20 cellular contexts compared by ENCODE assay signal in the genomic region with DNA sequence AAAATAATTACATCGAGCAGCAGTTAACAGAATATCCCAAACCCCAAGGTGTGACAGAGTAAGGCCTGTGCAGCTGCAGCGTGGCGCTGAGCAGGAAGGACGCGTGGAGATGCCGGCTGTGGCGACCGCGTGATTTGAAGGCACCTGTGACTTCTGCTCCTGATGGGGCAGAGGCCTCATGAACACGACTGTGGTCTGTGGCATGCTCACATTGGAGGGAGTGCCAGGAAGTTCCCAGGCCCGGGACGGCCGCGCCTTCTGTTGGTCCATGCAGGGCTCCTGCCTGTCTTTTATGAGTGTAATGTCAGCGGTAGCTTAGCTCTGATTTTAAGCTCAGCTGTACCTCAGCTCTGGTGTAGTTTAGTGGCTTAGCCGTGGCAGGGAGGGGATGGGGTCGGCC. TPM values are rescaled to one million over a fixed set of nuclear protein-coding genes. Genes with fewer than 3 reads are reported as not detected.
"Had no signal": no experiment of that assay in that cellular context is flagged by ENCODE, and none has a peak within 500 bp of the region (broad histone marks: within the 10 kb centered on the region; RNA-seq: fewer than 3 reads in every experiment).

No MANE protein-coding gene starts in this region.

- H3K27ac ChIP-seq: foreskin keratinocyte, hepatocyte, right lobe of liver, uterus had no signal

- DNase-seq: activated B cell treated with CpG ODN at 0.5 μM for 24 hours; activated CD4-positive, alpha-beta memory T cell treated with anti-CD3 and anti-CD28 coated beads for 36 hours; activated CD4-positive, alpha-beta T cell treated with anti-CD3 and anti-CD28 coated beads for 36 hours; activated effector memory CD4-positive, alpha-beta T cell treated with anti-CD3 and anti-CD28 coated beads, Interleukin-2, amount 50 U/mL, for 16 hours; activated naive CD4-positive, alpha-beta T cell treated with anti-CD3 and anti-CD28 coated beads, Interleukin-2, amount 50 U/mL, for 16 hours; activated naive CD8-positive, alpha-beta T cell treated with anti-CD3 and anti-CD28 coated beads, Interleukin-2, amount 50 U/mL, for 24 hours; activated T-cell treated with anti-CD3 and anti-CD28 coated beads, Interleukin-2, amount 50 U/mL, for 72 hours; effector CD4-positive, alpha-beta T cell; foreskin keratinocyte; midbrain; nephron progenitor cell; occipital lobe; right lobe of liver; stimulated activated CD4-positive, alpha-beta T cell treated with anti-CD3 and anti-CD28 coated beads, Interleukin-15, amount 100 ng/mL, for 24 hours; trophoblast cell; uterus had no signal

- H2AFZ ChIP-seq: hepatocyte had no signal

- H3K4me2 ChIP-seq: hepatocyte, smooth muscle cell had no signal

- H3K79me2 ChIP-seq: hepatocyte had no signal

- H3K4me3 ChIP-seq: hepatocyte, right lobe of liver, smooth muscle cell, uterus had no signal

- H3K36me3 ChIP-seq: right lobe of liver, uterus had no signal

- H3K4me1 ChIP-seq: foreskin keratinocyte, uterus had no signal

- H3K27me3 ChIP-seq: foreskin keratinocyte, hepatocyte, right lobe of liver, uterus had no signal

- ATAC-seq: activated CD4-positive, alpha-beta T cell treated with anti-CD3 and anti-CD28 coated beads for 36 hours; activated naive CD8-positive, alpha-beta T cell treated with anti-CD3 and anti-CD28 coated beads, Interleukin-2, amount 50 U/mL, for 24 hours; activated T-cell treated with anti-CD3 and anti-CD28 coated beads, Interleukin-2, amount 50 U/mL, for 72 hours; foreskin keratinocyte; right lobe of liver; stimulated activated memory B cell treated with anti-CD40 and anti-IgM and Interleukin-4, amounts not matched to agents 10 μg/mL and 1 μg/mL and 100 μg/mL, for 72 hours had no signal

- H3K9me3 ChIP-seq: right lobe of liver, uterus had no signal

RNA-seq across cellular contexts. Expression of gene SMIM38, which starts 56.5 kb away (rescaled TPM):
- total RNA-seq: epithelial cell of proximal tubule, foreskin keratinocyte, right lobe of liver had no signal
